Comparison of ENCODE assay signal across 10 cellular contexts in genomic region chr18:52341617-52342381, GRCh38. TPM values are rescaled to one million over a fixed set of nuclear protein-coding genes. Genes with fewer than 3 reads are reported as not detected.
DNase-seq lines count a peak whose midpoint lies in the region; ATAC-seq and TF ChIP-seq lines count a peak whose summit lies in the region.
"Had no signal": no experiment of that assay in that cellular context is flagged by ENCODE, and none has a peak within 500 bp of the region (broad histone marks: within the 10 kb centered on the region; RNA-seq: fewer than 3 reads in every experiment).

No MANE protein-coding gene starts in this region.

- no peaks in the 10 kb centered on the region for H3K9me3 ChIP-seq in HUES64 (ENCODE audit: insufficient read depth, low read depth, low read length)
- no peaks in the 10 kb centered on the region for H3K9me3 ChIP-seq in stomach
- H3K9me3 ChIP-seq: psoas muscle had no signal

- H3K9ac ChIP-seq in HUES64 (ENCODE audit: low read depth, low read length): 0 out of 2 replicates have a peak overlapping the region, but pooled peaks have one; percentile 0

- peak; percentile 41 for DNase-seq in astrocyte of the spinal cord (ENCODE audit: low read depth, low spot score)
- peak; percentile 43 for DNase-seq in inferior parietal cortex (ENCODE audit: extremely low spot score)
- DNase-seq in stomach: no peak
- DNase-seq in activated CD4-positive, alpha-beta T cell treated with anti-CD3 and anti-CD28 coated beads for 4 hours: no peak
- DNase-seq: NCI-H2029 had no signal

- H3K27me3 ChIP-seq in HUES64 (ENCODE audit: insufficient read depth, low read length): peaks cover 53% of the 10 kb centered on the region
- peaks cover 14 to 69% (median 41%) of the 10 kb centered on the region in 3 donors for H3K27me3 ChIP-seq in stomach

- H3K4me1 ChIP-seq in HUES64 (ENCODE audit: insufficient read depth, low read length) (peaks cover 17% of the 10 kb centered on the region), stomach (peaks cover 0 to 29% (median 16%) of the 10 kb centered on the region in 4 donors)
- H3K4me1 ChIP-seq: psoas muscle had no signal

- no peak for ATAC-seq in GM18520 (IDR thresholded peaks at IDR 0.05; ENCODE audit: unreplicated experiment)
- ATAC-seq in GM19351 (IDR thresholded peaks at IDR 0.05; ENCODE audit: unreplicated experiment): no peak
- ATAC-seq: psoas muscle had no signal

- in situ Hi-C loops in astrocyte of the spinal cord (cut with HindIII; ENCODE audit: low sequenced_read_pairs): no loop called here

- no peak for TF ChIP-seq POLR2A in stomach (IDR thresholded peaks at IDR 0.05)

- H3K4me3 ChIP-seq in HUES64 (ENCODE audit: low read length): peak overlapping the region; percentile 70
- peak overlapping the region; percentile 30 for H3K4me3 ChIP-seq in astrocyte of the spinal cord (ENCODE audit: low read depth, low read length)
- peak overlapping the region; percentile 16 to 39 (median 24) for H3K4me3 ChIP-seq in stomach
- H3K4me3 ChIP-seq: psoas muscle had no signal

- WGBS in HUES64: 1% methylated on average over 40 of the region's 45 CpGs
- 2 to 5% (median 4%) methylated on average over 36 to 45 of the region's 45 CpGs for WGBS in stomach, 5 donors

- intact Hi-C loops in stomach (cut with DNase I; ENCODE audit: low total_unique reads): no loop called here

- H3K36me3 ChIP-seq in HUES64 (ENCODE audit: insufficient read depth, low read length) (no peaks in the 10 kb centered on the region), stomach (no peaks in the 10 kb centered on the region)

- TF ChIP-seq EP300 in stomach (IDR thresholded peaks at IDR 0.05): no peak

- TF ChIP-seq CTCF in astrocyte of the spinal cord (IDR thresholded peaks at IDR 0.05; ENCODE audit: low read depth, low read length) (no peak), stomach (IDR thresholded peaks at IDR 0.05) (no peak)

- H3K27ac ChIP-seq in HUES64 (ENCODE audit: low read depth, low read length) (no peak overlapping the region), stomach (no peak overlapping the region)
- H3K27ac ChIP-seq: psoas muscle had no signal

RNA-seq across cellular contexts. Expression of gene DCC, which starts 1.8 kb away (rescaled TPM):
- 1.4 TPM for polyA plus RNA-seq in HUES64 (2013, experiment 1 of 2)
- polyA plus RNA-seq in HUES64 (2013, experiment 2 of 2): 3.4 TPM
- total RNA-seq in stomach: 1 to 10 TPM in 1 of 5 donors, under 1 TPM in 1, not detected in 3; 0.58 to 1.7 TPM
- polyA plus RNA-seq in stomach: not detected
- total RNA-seq: T-helper 2 cell treated with Interferon-gamma antibody and Interleukin-4, amounts not matched to agents 100 ng/mL and 5 ng/mL, for 36 hours had no signal

Comparison
In these comparisons a context has a peak if more than half of its experiments do, and no peak if none do; other contexts are left out.
1. DNase-seq: peak in astrocyte of the spinal cord (single experiment) and inferior parietal cortex (single experiment); none in stomach (single experiment) and activated CD4-positive, alpha-beta T cell treated with anti-CD3 and anti-CD28 coated beads for 4 hours (0 of 2).
2. Peak in every context shown above with its lines, with median percentiles within 50 percentile points of each other: H3K4me3 ChIP-seq.